ENCODE assay signal across 22 cellular contexts in the genomic region with DNA sequence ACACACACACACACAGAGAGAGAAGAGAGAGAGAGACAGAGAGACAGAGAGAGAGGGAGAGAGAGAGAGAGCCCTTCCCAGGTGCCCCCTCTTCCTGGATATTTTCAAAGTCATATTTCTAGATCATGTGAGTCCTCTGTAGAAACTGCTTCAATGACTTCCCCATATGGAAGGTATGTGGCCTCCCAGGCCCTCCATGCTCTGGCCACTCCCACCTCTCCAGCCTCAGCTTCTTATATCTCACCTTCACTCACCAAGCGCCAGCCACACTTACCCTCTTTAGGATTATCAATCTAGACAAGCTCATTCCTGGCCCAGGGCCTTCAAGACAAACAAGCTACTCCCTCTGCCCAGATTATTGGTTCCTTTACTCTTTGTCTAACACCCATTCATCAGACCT.
"Had no signal": no experiment of that assay in that cellular context is flagged by ENCODE, and none has a peak within 500 bp of the region (broad histone marks: within the 10 kb centered on the region; RNA-seq: fewer than 3 reads in every experiment).

No MANE protein-coding gene starts in this region.

- H3K27ac ChIP-seq: epithelial cell of prostate, esophagus muscularis mucosa, hepatocyte, neutrophil, right atrium auricular region, sigmoid colon, skin epidermis, testis, tibial nerve had no signal

- H3K4me1 Mint-ChIP-seq: naive B cell; stimulated activated naive B cell treated with anti-CD40 and anti-IgM and Interleukin-4, amounts not matched to agents 10 μg/mL and 1 μg/mL and 100 μg/mL, for 72 hours; stimulated activated naive CD8-positive, alpha-beta T cell treated with anti-CD3 and anti-CD28 coated beads, Interleukin-15, amount 100 ng/mL, for 72 hours had no signal

- H3K4me3 Mint-ChIP-seq: naive B cell; nephron; stimulated activated naive B cell treated with anti-CD40 and anti-IgM and Interleukin-4, amounts not matched to agents 10 μg/mL and 1 μg/mL and 100 μg/mL, for 72 hours; stimulated activated naive CD8-positive, alpha-beta T cell treated with anti-CD3 and anti-CD28 coated beads, Interleukin-15, amount 100 ng/mL, for 72 hours had no signal

- DNase-seq: effector memory CD4-positive, alpha-beta T cell; kidney; left cardiac atrium; left ventricle myocardium superior; mesenchymal stem cell; naive B cell; posterior cingulate gyrus; sigmoid colon; stimulated activated CD4-positive, alpha-beta T cell treated with anti-CD3 and anti-CD28 coated beads, Interleukin-2, amount 100 ng/mL, for 24 hours; stimulated activated CD4-positive, alpha-beta T cell treated with anti-CD3 and anti-CD28 coated beads, Interleukin-4, amount 100 ng/mL, for 4 hours; stimulated activated naive B cell treated with anti-CD40 and anti-IgM and Interleukin-4, amounts not matched to agents 10 μg/mL and 1 μg/mL and 100 μg/mL, for 72 hours; stimulated activated naive CD8-positive, alpha-beta T cell treated with anti-CD3 and anti-CD28 coated beads, Interleukin-15, amount 100 ng/mL, for 72 hours; testis had no signal

- H3K4me3 ChIP-seq: esophagus muscularis mucosa, hepatocyte, lung, right atrium auricular region, sigmoid colon, skin epidermis, testis, tibial nerve had no signal

- FAIRE-seq: kidney had no signal

- H3K9me3 Mint-ChIP-seq: stimulated activated naive B cell treated with anti-CD40 and anti-IgM and Interleukin-4, amounts not matched to agents 10 μg/mL and 1 μg/mL and 100 μg/mL, for 72 hours; stimulated activated naive CD8-positive, alpha-beta T cell treated with anti-CD3 and anti-CD28 coated beads, Interleukin-15, amount 100 ng/mL, for 72 hours had no signal

- H3K36me3 ChIP-seq: esophagus muscularis mucosa, neutrophil, right atrium auricular region, sigmoid colon, tibial nerve had no signal

- H3K27ac Mint-ChIP-seq: naive B cell; nephron; stimulated activated naive B cell treated with anti-CD40 and anti-IgM and Interleukin-4, amounts not matched to agents 10 μg/mL and 1 μg/mL and 100 μg/mL, for 72 hours; stimulated activated naive CD8-positive, alpha-beta T cell treated with anti-CD3 and anti-CD28 coated beads, Interleukin-15, amount 100 ng/mL, for 72 hours had no signal

- H3K4me2 ChIP-seq: hepatocyte had no signal

- H3K27me3 ChIP-seq: esophagus muscularis mucosa, hepatocyte, neutrophil, right atrium auricular region, sigmoid colon, testis, tibial nerve had no signal

- H3K9me3 ChIP-seq: esophagus muscularis mucosa, neutrophil, right atrium auricular region, sigmoid colon, testis, tibial nerve had no signal

- H3K4me1 ChIP-seq: esophagus muscularis mucosa, right atrium auricular region, sigmoid colon, testis, tibial nerve had no signal

- H3K36me3 Mint-ChIP-seq: naive B cell; stimulated activated naive B cell treated with anti-CD40 and anti-IgM and Interleukin-4, amounts not matched to agents 10 μg/mL and 1 μg/mL and 100 μg/mL, for 72 hours had no signal

- ATAC-seq: left cardiac atrium; left ventricle myocardium superior; stimulated activated naive CD8-positive, alpha-beta T cell treated with anti-CD3 and anti-CD28 coated beads, Interleukin-15, amount 100 ng/mL, for 72 hours had no signal

- H3K79me2 ChIP-seq: hepatocyte had no signal

- H2AFZ ChIP-seq: hepatocyte had no signal

- H3K27me3 Mint-ChIP-seq: stimulated activated naive CD8-positive, alpha-beta T cell treated with anti-CD3 and anti-CD28 coated beads, Interleukin-15, amount 100 ng/mL, for 72 hours had no signal
